Comparison of ENCODE assay signal across 1 cellular context in genomic region chr6:30721198-30722024, GRCh38.
TF ChIP-seq lines count a peak whose summit lies in the region.

No MANE protein-coding gene starts in this region.

TF ChIP-seq in WTC11, 78 proteins besides CTCF, POLR2A, EP300 and RAD21 (continued from another document and continues in another):
- TF ChIP-seq, protein P1, sequence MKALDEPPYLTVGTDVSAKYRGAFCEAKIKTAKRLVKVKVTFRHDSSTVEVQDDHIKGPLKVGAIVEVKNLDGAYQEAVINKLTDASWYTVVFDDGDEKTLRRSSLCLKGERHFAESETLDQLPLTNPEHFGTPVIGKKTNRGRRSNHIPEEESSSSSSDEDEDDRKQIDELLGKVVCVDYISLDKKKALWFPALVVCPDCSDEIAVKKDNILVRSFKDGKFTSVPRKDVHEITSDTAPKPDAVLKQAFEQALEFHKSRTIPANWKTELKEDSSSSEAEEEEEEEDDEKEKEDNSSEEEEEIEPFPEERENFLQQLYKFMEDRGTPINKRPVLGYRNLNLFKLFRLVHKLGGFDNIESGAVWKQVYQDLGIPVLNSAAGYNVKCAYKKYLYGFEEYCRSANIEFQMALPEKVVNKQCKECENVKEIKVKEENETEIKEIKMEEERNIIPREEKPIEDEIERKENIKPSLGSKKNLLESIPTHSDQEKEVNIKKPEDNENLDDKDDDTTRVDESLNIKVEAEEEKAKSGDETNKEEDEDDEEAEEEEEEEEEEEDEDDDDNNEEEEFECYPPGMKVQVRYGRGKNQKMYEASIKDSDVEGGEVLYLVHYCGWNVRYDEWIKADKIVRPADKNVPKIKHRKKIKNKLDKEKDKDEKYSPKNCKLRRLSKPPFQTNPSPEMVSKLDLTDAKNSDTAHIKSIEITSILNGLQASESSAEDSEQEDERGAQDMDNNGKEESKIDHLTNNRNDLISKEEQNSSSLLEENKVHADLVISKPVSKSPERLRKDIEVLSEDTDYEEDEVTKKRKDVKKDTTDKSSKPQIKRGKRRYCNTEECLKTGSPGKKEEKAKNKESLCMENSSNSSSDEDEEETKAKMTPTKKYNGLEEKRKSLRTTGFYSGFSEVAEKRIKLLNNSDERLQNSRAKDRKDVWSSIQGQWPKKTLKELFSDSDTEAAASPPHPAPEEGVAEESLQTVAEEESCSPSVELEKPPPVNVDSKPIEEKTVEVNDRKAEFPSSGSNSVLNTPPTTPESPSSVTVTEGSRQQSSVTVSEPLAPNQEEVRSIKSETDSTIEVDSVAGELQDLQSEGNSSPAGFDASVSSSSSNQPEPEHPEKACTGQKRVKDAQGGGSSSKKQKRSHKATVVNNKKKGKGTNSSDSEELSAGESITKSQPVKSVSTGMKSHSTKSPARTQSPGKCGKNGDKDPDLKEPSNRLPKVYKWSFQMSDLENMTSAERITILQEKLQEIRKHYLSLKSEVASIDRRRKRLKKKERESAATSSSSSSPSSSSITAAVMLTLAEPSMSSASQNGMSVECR (CRISPR knock-in tag; IDR thresholded peaks at IDR 0.05; ENCODE audit: borderline replicate concordance): peak; percentile 76
- TF ChIP-seq NR2C2 (CRISPR knock-in tag; IDR thresholded peaks at IDR 0.05) (no peak), FOXP1 (CRISPR knock-in tag; IDR thresholded peaks at IDR 0.05; ENCODE audit: borderline replicate concordance) (0 out of 2 replicates have a peak, but pooled peaks have one; percentile 45), TEAD1 (CRISPR knock-in tag; IDR thresholded peaks at IDR 0.05) (peak; percentile 75), ZNF423 (CRISPR knock-in tag; IDR thresholded peaks at IDR 0.05) (no peak), ZNF671 (CRISPR knock-in tag; IDR thresholded peaks at IDR 0.05) (peak; percentile 90), NFE2L1 (CRISPR knock-in tag; IDR thresholded peaks at IDR 0.05) (no peak; the same call in 1 of the 2 replicates), NR3C1 (CRISPR knock-in tag; conservative IDR thresholded peaks at IDR 0.05; ENCODE audit: low read depth) (no peak), AFF4 (CRISPR knock-in tag; IDR thresholded peaks at IDR 0.05; ENCODE audit: borderline replicate concordance) (no peak), FOXK1 (CRISPR knock-in tag; IDR thresholded peaks at IDR 0.05) (peak; percentile 37; the same call in 1 of the 2 replicates), MXD4 (CRISPR knock-in tag; IDR thresholded peaks at IDR 0.05; ENCODE audit: borderline replicate concordance) (no peak), SP1 (CRISPR knock-in tag; conservative IDR thresholded peaks at IDR 0.05) (peak; percentile 88), SMAD3 (CRISPR knock-in tag; IDR thresholded peaks at IDR 0.05; ENCODE audit: borderline replicate concordance) (no peak), ATF3 (CRISPR knock-in tag; conservative IDR thresholded peaks at IDR 0.05) (no peak), ZNF396 (CRISPR knock-in tag; IDR thresholded peaks at IDR 0.05; ENCODE audit: borderline replicate concordance) (no peak), OVOL2 (CRISPR knock-in tag; IDR thresholded peaks at IDR 0.05; ENCODE audit: borderline replicate concordance) (no peak), KAT7 (CRISPR knock-in tag; IDR thresholded peaks at IDR 0.05; ENCODE audit: borderline replicate concordance) (peak; percentile 80; the same call in 1 of the 2 replicates), NR1H2 (CRISPR knock-in tag; IDR thresholded peaks at IDR 0.05) (no peak), TEAD4 (CRISPR knock-in tag; IDR thresholded peaks at IDR 0.05) (no peak), SMAD4 (CRISPR knock-in tag; IDR thresholded peaks at IDR 0.05) (peak; percentile 39; the same call in 1 of the 2 replicates), ZNF425 (CRISPR knock-in tag; conservative IDR thresholded peaks at IDR 0.05) (no peak; the same call in 1 of the 2 replicates), SOX15 (CRISPR knock-in tag; IDR thresholded peaks at IDR 0.05) (no peak), AR (CRISPR knock-in tag; IDR thresholded peaks at IDR 0.05) (peak; percentile 77; the same call in 1 of the 2 replicates), PREB (CRISPR knock-in tag; IDR thresholded peaks at IDR 0.05; ENCODE audit: borderline replicate concordance) (no peak), NFATC4 (CRISPR knock-in tag; IDR thresholded peaks at IDR 0.05) (peak; percentile 96), GTF2I (CRISPR knock-in tag; conservative IDR thresholded peaks at IDR 0.05) (no peak), ZNF219 (CRISPR knock-in tag; IDR thresholded peaks at IDR 0.05; ENCODE audit: borderline replicate concordance) (no peak), JAZF1 (CRISPR knock-in tag; IDR thresholded peaks at IDR 0.05) (no peak), PRRX2 (CRISPR knock-in tag; IDR thresholded peaks at IDR 0.05) (peak; percentile 97), TCF7 (CRISPR knock-in tag; IDR thresholded peaks at IDR 0.05; ENCODE audit: low read depth) (no peak)
- TF ChIP-seq, protein P2, sequence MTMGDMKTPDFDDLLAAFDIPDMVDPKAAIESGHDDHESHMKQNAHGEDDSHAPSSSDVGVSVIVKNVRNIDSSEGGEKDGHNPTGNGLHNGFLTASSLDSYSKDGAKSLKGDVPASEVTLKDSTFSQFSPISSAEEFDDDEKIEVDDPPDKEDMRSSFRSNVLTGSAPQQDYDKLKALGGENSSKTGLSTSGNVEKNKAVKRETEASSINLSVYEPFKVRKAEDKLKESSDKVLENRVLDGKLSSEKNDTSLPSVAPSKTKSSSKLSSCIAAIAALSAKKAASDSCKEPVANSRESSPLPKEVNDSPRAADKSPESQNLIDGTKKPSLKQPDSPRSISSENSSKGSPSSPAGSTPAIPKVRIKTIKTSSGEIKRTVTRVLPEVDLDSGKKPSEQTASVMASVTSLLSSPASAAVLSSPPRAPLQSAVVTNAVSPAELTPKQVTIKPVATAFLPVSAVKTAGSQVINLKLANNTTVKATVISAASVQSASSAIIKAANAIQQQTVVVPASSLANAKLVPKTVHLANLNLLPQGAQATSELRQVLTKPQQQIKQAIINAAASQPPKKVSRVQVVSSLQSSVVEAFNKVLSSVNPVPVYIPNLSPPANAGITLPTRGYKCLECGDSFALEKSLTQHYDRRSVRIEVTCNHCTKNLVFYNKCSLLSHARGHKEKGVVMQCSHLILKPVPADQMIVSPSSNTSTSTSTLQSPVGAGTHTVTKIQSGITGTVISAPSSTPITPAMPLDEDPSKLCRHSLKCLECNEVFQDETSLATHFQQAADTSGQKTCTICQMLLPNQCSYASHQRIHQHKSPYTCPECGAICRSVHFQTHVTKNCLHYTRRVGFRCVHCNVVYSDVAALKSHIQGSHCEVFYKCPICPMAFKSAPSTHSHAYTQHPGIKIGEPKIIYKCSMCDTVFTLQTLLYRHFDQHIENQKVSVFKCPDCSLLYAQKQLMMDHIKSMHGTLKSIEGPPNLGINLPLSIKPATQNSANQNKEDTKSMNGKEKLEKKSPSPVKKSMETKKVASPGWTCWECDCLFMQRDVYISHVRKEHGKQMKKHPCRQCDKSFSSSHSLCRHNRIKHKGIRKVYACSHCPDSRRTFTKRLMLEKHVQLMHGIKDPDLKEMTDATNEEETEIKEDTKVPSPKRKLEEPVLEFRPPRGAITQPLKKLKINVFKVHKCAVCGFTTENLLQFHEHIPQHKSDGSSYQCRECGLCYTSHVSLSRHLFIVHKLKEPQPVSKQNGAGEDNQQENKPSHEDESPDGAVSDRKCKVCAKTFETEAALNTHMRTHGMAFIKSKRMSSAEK (CRISPR knock-in tag; IDR thresholded peaks at IDR 0.05; ENCODE audit: borderline replicate concordance): peak; percentile 74; the same call in 1 of the 2 replicates
- TF ChIP-seq, protein P3, sequence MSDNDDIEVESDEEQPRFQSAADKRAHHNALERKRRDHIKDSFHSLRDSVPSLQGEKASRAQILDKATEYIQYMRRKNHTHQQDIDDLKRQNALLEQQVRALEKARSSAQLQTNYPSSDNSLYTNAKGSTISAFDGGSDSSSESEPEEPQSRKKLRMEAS (CRISPR knock-in tag; IDR thresholded peaks at IDR 0.05): peak; percentile 78
- TF ChIP-seq, protein P4, sequence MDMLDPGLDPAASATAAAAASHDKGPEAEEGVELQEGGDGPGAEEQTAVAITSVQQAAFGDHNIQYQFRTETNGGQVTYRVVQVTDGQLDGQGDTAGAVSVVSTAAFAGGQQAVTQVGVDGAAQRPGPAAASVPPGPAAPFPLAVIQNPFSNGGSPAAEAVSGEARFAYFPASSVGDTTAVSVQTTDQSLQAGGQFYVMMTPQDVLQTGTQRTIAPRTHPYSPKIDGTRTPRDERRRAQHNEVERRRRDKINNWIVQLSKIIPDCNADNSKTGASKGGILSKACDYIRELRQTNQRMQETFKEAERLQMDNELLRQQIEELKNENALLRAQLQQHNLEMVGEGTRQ (CRISPR knock-in tag; IDR thresholded peaks at IDR 0.05): peak; percentile 96
- TF ChIP-seq, protein P5, sequence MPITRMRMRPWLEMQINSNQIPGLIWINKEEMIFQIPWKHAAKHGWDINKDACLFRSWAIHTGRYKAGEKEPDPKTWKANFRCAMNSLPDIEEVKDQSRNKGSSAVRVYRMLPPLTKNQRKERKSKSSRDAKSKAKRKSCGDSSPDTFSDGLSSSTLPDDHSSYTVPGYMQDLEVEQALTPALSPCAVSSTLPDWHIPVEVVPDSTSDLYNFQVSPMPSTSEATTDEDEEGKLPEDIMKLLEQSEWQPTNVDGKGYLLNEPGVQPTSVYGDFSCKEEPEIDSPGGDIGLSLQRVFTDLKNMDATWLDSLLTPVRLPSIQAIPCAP (CRISPR knock-in tag; IDR thresholded peaks at IDR 0.05): no peak
